Comparison of ENCODE assay signal across 9 cellular contexts in genomic region chr20:21513881-21514540, GRCh38. TPM values are rescaled to one million over a fixed set of nuclear protein-coding genes. Genes with fewer than 3 reads are reported as not detected.
DNase-seq lines count a peak whose midpoint lies in the region; ATAC-seq and TF ChIP-seq lines count a peak whose summit lies in the region.
"Had no signal": no experiment of that assay in that cellular context is flagged by ENCODE, and none has a peak within 500 bp of the region (broad histone marks: within the 10 kb centered on the region; RNA-seq: fewer than 3 reads in every experiment).

TSS of gene NKX2-2 (minus strand) at chr20:21514064. CDS start at chr20:21513669, 395 bp downstream.

- no peak for TF ChIP-seq POLR2A in breast epithelium (IDR thresholded peaks at IDR 0.05)

- no peak for ATAC-seq in HG02759 (IDR thresholded peaks at IDR 0.05; ENCODE audit: unreplicated experiment)

- peaks cover 27% of the 10 kb centered on the region for H3K4me1 Mint-ChIP-seq in HFFc6 (ENCODE audit: low read depth)

- TF ChIP-seq CTCF in HFFc6 (IDR thresholded peaks at IDR 0.05) (no peak), breast epithelium (IDR thresholded peaks at IDR 0.05) (no peak), neural cell (IDR thresholded peaks at IDR 0.05; ENCODE audit: poor library complexity, severe bottlenecking) (no peak)

- no peak within 1 kb of the TSS for H3K4me2 ChIP-seq in neural cell (ENCODE audit: low read length)

- DNase-seq in Ammon's horn (ENCODE audit: low spot score) (peak; percentile 75), HFFc6 (no peak), breast epithelium (ENCODE audit: low spot score in 2 of 2) (no peak), KG1 (lab: John Stamatoyannopoulos, UW) (no peak), DMS153 treated with DMSO at 0.1 percent for 48 hours (lab: John Stamatoyannopoulos, UW; ENCODE audit: unreplicated experiment) (no peak)
- DNase-seq in stimulated activated CD4-positive, alpha-beta T cell treated with anti-CD3 and anti-CD28 coated beads, Interleukin-4, amount 100 ng/mL, for 4 hours, result no peak
- DNase-seq: NCI-H187 had no signal

- TF ChIP-seq RAD21 in neural cell (conservative IDR thresholded peaks at IDR 0.05), result no peak

- H3K9me2 ChIP-seq in neural cell (ENCODE audit: insufficient read depth, low read length), result no peaks in the 10 kb centered on the region

- no peak within 1 kb of the TSS for H2AFZ ChIP-seq in neural cell (ENCODE audit: low read depth, low read length)

- no peaks in the 10 kb centered on the region for H4K20me1 ChIP-seq in neural cell (ENCODE audit: insufficient read depth)

- no peaks in the 10 kb centered on the region for H3K36me3 ChIP-seq in breast epithelium
- no peaks in the 10 kb centered on the region for H3K36me3 ChIP-seq in neural cell (ENCODE audit: insufficient read depth, low read length)

- H3K27ac ChIP-seq in breast epithelium (no peak within 1 kb of the TSS), neural cell (ENCODE audit: low read length) (no peak within 1 kb of the TSS)

- H3K27me3 ChIP-seq in breast epithelium (peaks cover 4 to 100% of the 10 kb centered on the region in 2 donors), neural cell (ENCODE audit: insufficient read depth, low read depth, low read length) (peaks cover 100% of the 10 kb centered on the region)

- no peak for TF ChIP-seq EP300 in neural cell (conservative IDR thresholded peaks at IDR 0.05; ENCODE audit: poor library complexity, severe bottlenecking)

- H3K79me2 ChIP-seq in neural cell (replicated peaks; ENCODE audit: insufficient read depth, low read length), result no peaks in the 10 kb centered on the region

- no peak within 1 kb of the TSS for H3K9ac ChIP-seq in neural cell (ENCODE audit: low read length)

- H3K36me3 Mint-ChIP-seq in HFFc6 (ENCODE audit: low read depth), result 0 out of 2 replicates have a peak, but pooled peaks cover 5% of the 10 kb centered on the region

- H3K9me3 ChIP-seq in breast epithelium, result no peaks in the 10 kb centered on the region
- no peaks in the 10 kb centered on the region for H3K9me3 ChIP-seq in neural cell (ENCODE audit: low read length)

- H3K9me3 Mint-ChIP-seq in HFFc6, result no peaks in the 10 kb centered on the region; the same call in 1 of the 2 replicates

- no peaks in the 10 kb centered on the region for H3F3A ChIP-seq in neural cell (ENCODE audit: insufficient read depth, low read length, poor library complexity, severe bottlenecking)

- peaks cover 0 to 15% of the 10 kb centered on the region in 2 donors for H3K4me1 ChIP-seq in breast epithelium

- intact Hi-C loops in breast epithelium (cut with DNase I; ENCODE audit: low total_unique reads), result no loop called here

- H3K4me3 ChIP-seq in breast epithelium, result peak within 1 kb of the TSS; percentile 14 to 55 (median 18)
- H3K4me3 ChIP-seq in neural cell (ENCODE audit: low read length), result no peak within 1 kb of the TSS

- H3K4me3 Mint-ChIP-seq in HFFc6, result peak within 1 kb of the TSS; percentile 81

- H3K27ac Mint-ChIP-seq in HFFc6, result no peak within 1 kb of the TSS; the same call in 1 of the 2 replicates

- H3K27me3 Mint-ChIP-seq in HFFc6 (ENCODE audit: insufficient read depth), result peaks cover 60% of the 10 kb centered on the region

TF ChIP-seq in neural cell, 6 proteins besides CTCF, POLR2A, EP300 and RAD21:
- TF ChIP-seq EZH2 (IDR thresholded peaks at IDR 0.05; ENCODE audit: borderline replicate concordance, insufficient read depth, low read length, poor library complexity, severe bottlenecking) (peak; percentile 77), MXI1 (conservative IDR thresholded peaks at IDR 0.05; ENCODE audit: poor library complexity, severe bottlenecking) (no peak)

RNA-seq across cellular contexts. Expression of gene NKX2-2, which starts in this region (rescaled TPM):
- total RNA-seq in HFFc6 (2021; fragmentation: NEBNext Ultra II Directional; extraction: Animal tissue kit (Norgen Biotek cat#: 25700)), result under 1 TPM in 4 of 6 experiments, not detected in 2; 0.32 to 0.63 (median 0.44) TPM
- not detected for total RNA-seq in breast epithelium
- not detected in 2 replicates for polyA plus RNA-seq in neural cell
- polyA minus RNA-seq in neural cell, result not detected in 2 replicates
